In the genomic region with DNA sequence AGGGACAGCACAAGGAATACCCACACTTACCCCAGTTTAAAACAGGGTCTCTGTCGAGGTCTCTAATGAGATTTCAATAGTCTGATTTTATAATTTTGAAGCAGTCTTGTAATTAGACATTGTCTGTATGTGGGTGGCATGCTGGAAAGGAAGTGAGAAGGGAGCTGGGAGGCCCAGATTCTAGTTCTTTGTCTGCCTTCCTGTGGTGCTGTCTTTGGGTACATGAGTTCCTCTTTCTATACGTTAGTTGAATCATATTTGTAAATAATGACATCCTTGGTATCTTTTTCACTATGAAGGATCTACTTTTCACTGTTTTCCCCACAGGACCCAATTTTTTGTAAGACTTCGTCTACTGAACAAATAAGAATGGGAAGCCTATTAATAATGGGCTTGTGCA, we compare ENCODE assay signal across 1 cellular context.
TF ChIP-seq lines count a peak whose summit lies in the region.

No MANE protein-coding gene starts in this region.

TF ChIP-seq in SK-N-SH, 30 proteins besides CTCF, POLR2A, EP300 and RAD21 (continued from another document):
- TF ChIP-seq, protein P1, sequence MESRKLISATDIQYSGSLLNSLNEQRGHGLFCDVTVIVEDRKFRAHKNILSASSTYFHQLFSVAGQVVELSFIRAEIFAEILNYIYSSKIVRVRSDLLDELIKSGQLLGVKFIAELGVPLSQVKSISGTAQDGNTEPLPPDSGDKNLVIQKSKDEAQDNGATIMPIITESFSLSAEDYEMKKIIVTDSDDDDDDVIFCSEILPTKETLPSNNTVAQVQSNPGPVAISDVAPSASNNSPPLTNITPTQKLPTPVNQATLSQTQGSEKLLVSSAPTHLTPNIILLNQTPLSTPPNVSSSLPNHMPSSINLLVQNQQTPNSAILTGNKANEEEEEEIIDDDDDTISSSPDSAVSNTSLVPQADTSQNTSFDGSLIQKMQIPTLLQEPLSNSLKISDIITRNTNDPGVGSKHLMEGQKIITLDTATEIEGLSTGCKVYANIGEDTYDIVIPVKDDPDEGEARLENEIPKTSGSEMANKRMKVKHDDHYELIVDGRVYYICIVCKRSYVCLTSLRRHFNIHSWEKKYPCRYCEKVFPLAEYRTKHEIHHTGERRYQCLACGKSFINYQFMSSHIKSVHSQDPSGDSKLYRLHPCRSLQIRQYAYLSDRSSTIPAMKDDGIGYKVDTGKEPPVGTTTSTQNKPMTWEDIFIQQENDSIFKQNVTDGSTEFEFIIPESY (IDR thresholded peaks at IDR 0.05; ENCODE audit: borderline replicate concordance, low read depth) = no peak
- TF ChIP-seq CHD2 (IDR thresholded peaks at IDR 0.05; ENCODE audit: low read length, partially characterized antibody) = no peak
